22 cellular contexts compared by ENCODE assay signal in genomic region chr10:24174014-24174413, GRCh38. TPM values are rescaled to one million over a fixed set of nuclear protein-coding genes. Genes with fewer than 3 reads are reported as not detected.
DNase-seq lines count a peak whose midpoint lies in the region; ATAC-seq, FAIRE-seq and TF ChIP-seq lines count a peak whose summit lies in the region.
"Had no signal": no experiment of that assay in that cellular context is flagged by ENCODE, and none has a peak within 500 bp of the region (broad histone marks: within the 10 kb centered on the region; RNA-seq: fewer than 3 reads in every experiment).

No MANE protein-coding gene starts in this region.

- H3K27me3 ChIP-seq in PC-3 (ENCODE audit: low read length) (no peaks in the 10 kb centered on the region), bronchial epithelial cell (ENCODE audit: control insufficient read depth, insufficient read depth, low read length) (no peaks in the 10 kb centered on the region)
- H3K27me3 ChIP-seq: BLaER1 had no signal

- peaks cover 4% of the 10 kb centered on the region for H3K9me3 Mint-ChIP-seq in Calu3 (ENCODE audit: low read depth, unreplicated experiment)
- peaks cover 5% of the 10 kb centered on the region for H3K9me3 Mint-ChIP-seq in stimulated activated memory B cell treated with anti-CD40 and anti-IgM and Interleukin-4, amounts not matched to agents 10 μg/mL and 1 μg/mL and 100 μg/mL, for 72 hours

- POLR2A ChIA-PET in PC-3 (lab: Charles Lee; ENCODE audit: unreplicated experiment) = no interaction called here

- no peak overlapping the region for H3K27ac Mint-ChIP-seq in Calu3 (ENCODE audit: unreplicated experiment)
- no peak overlapping the region for H3K27ac Mint-ChIP-seq in stimulated activated memory B cell treated with anti-CD40 and anti-IgM and Interleukin-4, amounts not matched to agents 10 μg/mL and 1 μg/mL and 100 μg/mL, for 72 hours
- H3K27ac Mint-ChIP-seq: CD4-positive, CD25-positive, alpha-beta regulatory T cell had no signal

- no peaks in the 10 kb centered on the region for H3K36me3 Mint-ChIP-seq in Calu3 (ENCODE audit: insufficient read depth, unreplicated experiment)
- no peaks in the 10 kb centered on the region for H3K36me3 Mint-ChIP-seq in stimulated activated memory B cell treated with anti-CD40 and anti-IgM and Interleukin-4, amounts not matched to agents 10 μg/mL and 1 μg/mL and 100 μg/mL, for 72 hours
- H3K36me3 Mint-ChIP-seq: CD4-positive, CD25-positive, alpha-beta regulatory T cell had no signal

- H3K36me3 ChIP-seq in PC-3 (ENCODE audit: low read depth, low read length) (no peaks in the 10 kb centered on the region), bronchial epithelial cell (ENCODE audit: control insufficient read depth, insufficient read depth, low read length) (no peaks in the 10 kb centered on the region)
- H3K36me3 ChIP-seq: BLaER1 had no signal

- H3K4me3 ChIP-seq in PC-3 (ENCODE audit: low read length) (no peak overlapping the region), bronchial epithelial cell (ENCODE audit: low read depth, low read length) (no peak overlapping the region)
- H3K4me3 ChIP-seq: BLaER1 had no signal

- H3F3A ChIP-seq in PC-3 (ENCODE audit: low read length, unreplicated experiment) = no peaks in the 10 kb centered on the region

- intact Hi-C loops in Calu3 (cut with micrococcal nuclease; ENCODE audit: unreplicated experiment) (no loop called here), PC-3 (cut with micrococcal nuclease) (no loop called here)

- H3K27me3 Mint-ChIP-seq in Calu3 (ENCODE audit: unreplicated experiment) = no peaks in the 10 kb centered on the region
- H3K27me3 Mint-ChIP-seq in stimulated activated memory B cell treated with anti-CD40 and anti-IgM and Interleukin-4, amounts not matched to agents 10 μg/mL and 1 μg/mL and 100 μg/mL, for 72 hours = no peaks in the 10 kb centered on the region

- H3K9me2 ChIP-seq in PC-3 (replicated peaks; ENCODE audit: low read length) = no peaks in the 10 kb centered on the region
- H3K9me2 ChIP-seq: SK-N-SH had no signal

- no peak overlapping the region for H3K27ac ChIP-seq in PC-3 (ENCODE audit: low read length)
- H3K27ac ChIP-seq: BLaER1 had no signal

- CTCF ChIA-PET in Calu3 (lab: Charles Lee) (interaction anchor here (0.5 kb wide), 1 partner anchor 136 kb away, joined by 5 read pairs; no protein-coding TSS in a partner anchor), PC-3 (lab: Charles Lee) (no interaction called here)

- DNase-seq in Calu3 = peak; percentile 14
- peak; percentile 79 for DNase-seq in PC-3
- DNase-seq in bronchial epithelial cell (ENCODE audit: low read depth) = peak; percentile 55
- peak; percentile 35 for DNase-seq in kidney tubule cell (ENCODE audit: low spot score)
- DNase-seq in putamen (ENCODE audit: low spot score) = no peak
- DNase-seq: CD4-positive, CD25-positive, alpha-beta regulatory T cell; KBM-7; MM.1S; NCI-H2029; NCI-H446; NCI-H524 treated with DMSO at 0.1 percent for 48 hours; SIG-M5; SK-N-SH had no signal

- H3K4me3 Mint-ChIP-seq in Calu3 (ENCODE audit: low read depth, unreplicated experiment) = no peak overlapping the region
- H3K4me3 Mint-ChIP-seq in stimulated activated memory B cell treated with anti-CD40 and anti-IgM and Interleukin-4, amounts not matched to agents 10 μg/mL and 1 μg/mL and 100 μg/mL, for 72 hours = no peak overlapping the region
- H3K4me3 Mint-ChIP-seq: CD4-positive, CD25-positive, alpha-beta regulatory T cell had no signal

- no peaks in the 10 kb centered on the region for H3K9me3 ChIP-seq in PC-3 (ENCODE audit: low read length)
- H3K9me3 ChIP-seq: SK-N-SH had no signal

- FAIRE-seq in bronchial epithelial cell (lab: Jason Lieb, UNC) = no peak
- FAIRE-seq: A204.1, D721Med, GM18507, H54 had no signal

- BruUV-seq in Calu3 (replicated peaks; lab: Mats Ljungman, UMichigan) (no TSS peak), PC-3 (replicated peaks; lab: Mats Ljungman, UMichigan) (no TSS peak)

- no peak overlapping the region for H3K9ac ChIP-seq in PC-3 (ENCODE audit: low read length)
- H3K9ac ChIP-seq: BLaER1, SK-N-SH had no signal

- H2AFZ ChIP-seq in PC-3 (ENCODE audit: low read length) = no peak overlapping the region

- no peaks in the 10 kb centered on the region for H3K79me2 ChIP-seq in PC-3 (ENCODE audit: low read length)

- no peak overlapping the region for H3K4me2 ChIP-seq in PC-3 (ENCODE audit: low read length)
- H3K4me2 ChIP-seq: BLaER1, SK-N-SH had no signal

- no peaks in the 10 kb centered on the region for H4K20me1 ChIP-seq in PC-3 (ENCODE audit: low read length)
- H4K20me1 ChIP-seq: BLaER1 had no signal

- peaks cover 8% of the 10 kb centered on the region; the same call in 1 of the 2 replicates for H3K4me1 ChIP-seq in PC-3 (ENCODE audit: insufficient read depth, low read length)
- H3K4me1 ChIP-seq: BLaER1 had no signal

- peak; percentile 49 for ATAC-seq in PC-3
- ATAC-seq in stimulated activated memory B cell treated with anti-CD40 and anti-IgM and Interleukin-4, amounts not matched to agents 10 μg/mL and 1 μg/mL and 100 μg/mL, for 72 hours = no peak
- ATAC-seq in HG02885 (IDR thresholded peaks at IDR 0.05; ENCODE audit: poor library complexity, unreplicated experiment) = no peak
- no peak for ATAC-seq in GM19035 (IDR thresholded peaks at IDR 0.05; ENCODE audit: unreplicated experiment)
- ATAC-seq: Panc1 had no signal

- TF ChIP-seq CTCF in Calu3 (IDR thresholded peaks at IDR 0.05; ENCODE audit: unreplicated experiment) (no peak), PC-3 (conservative IDR thresholded peaks at IDR 0.05; ENCODE audit: low read depth, low read length) (no peak), bronchial epithelial cell (IDR thresholded peaks at IDR 0.05; ENCODE audit: insufficient read depth, low read length, severe bottlenecking) (no peak)

- peaks cover 10% of the 10 kb centered on the region for H3K4me1 Mint-ChIP-seq in Calu3 (ENCODE audit: low read depth, unreplicated experiment)
- H3K4me1 Mint-ChIP-seq in stimulated activated memory B cell treated with anti-CD40 and anti-IgM and Interleukin-4, amounts not matched to agents 10 μg/mL and 1 μg/mL and 100 μg/mL, for 72 hours = no peaks in the 10 kb centered on the region
- H3K4me1 Mint-ChIP-seq: CD4-positive, CD25-positive, alpha-beta regulatory T cell had no signal

RNA-seq across cellular contexts. Expression of gene KIAA1217, which starts 34.9 kb away (rescaled TPM):
- 46.2 and 49.2 TPM in 2 replicates for total RNA-seq in Calu3 (2022)
- 14.2 and 16.0 TPM in 2 replicates for total RNA-seq in PC-3 (2014; rRNA removed)
- total RNA-seq in bronchial epithelial cell = 3.4 and 4.9 TPM in 2 replicates
